17 cellular contexts compared by ENCODE assay signal in genomic region chr2:131113566-131114227, GRCh38. TPM values are rescaled to one million over a fixed set of nuclear protein-coding genes. Genes with fewer than 3 reads are reported as not detected.
A peak's percentile ranks its signal among the peaks of the same experiment; 100 is the strongest.
DNase-seq lines count a peak whose midpoint lies in the region; ATAC-seq and TF ChIP-seq lines count a peak whose summit lies in the region.
"Had no signal": no experiment of that assay in that cellular context is flagged by ENCODE, and none has a peak within 500 bp of the region (broad histone marks: within the 10 kb centered on the region; RNA-seq: fewer than 3 reads in every experiment).

No MANE protein-coding gene starts in this region.

- H3K27me3 ChIP-seq in naive thymus-derived CD4-positive, alpha-beta T cell (ENCODE audit: control insufficient read depth in 2 of 2, insufficient read depth in 2 of 2, low read length in 2 of 2), result no peaks in the 10 kb centered on the region
- no peaks in the 10 kb centered on the region for H3K27me3 ChIP-seq in aorta (ENCODE audit: control insufficient read depth in 1 of 2, insufficient read depth in 2 of 2, low read length in 1 of 2)

- peaks cover 36% of the 10 kb centered on the region for H3K4me1 Mint-ChIP-seq in activated CD8-positive, alpha-beta memory T cell treated with anti-CD3 and anti-CD28 coated beads, Interleukin-2, amount 10 ng/mL, durations not matched to agents 7 days and 5 days
- H3K4me1 Mint-ChIP-seq in WTC11, result peaks cover 48% of the 10 kb centered on the region
- H3K4me1 Mint-ChIP-seq in naive thymus-derived CD4-positive, alpha-beta T cell, result peaks cover 50 to 90% (median 80%) of the 10 kb centered on the region in 7 donors
- H3K4me1 Mint-ChIP-seq in activated T-cell treated with anti-CD3 and anti-CD28 coated beads, Interleukin-2, amount 50 U/mL, for 4 hours (ENCODE audit: low read depth), result peaks cover 69% of the 10 kb centered on the region

- peak; percentile 20 for DNase-seq in activated CD8-positive, alpha-beta memory T cell treated with anti-CD3 and anti-CD28 coated beads, Interleukin-2, amount 50 U/mL, for 48 hours
- DNase-seq in activated CD8-positive, alpha-beta memory T cell treated with anti-CD3 and anti-CD28 coated beads, Interleukin-2, amount 10 ng/mL, durations not matched to agents 7 days and 5 days, result no peak
- no peak for DNase-seq in WTC11 (ENCODE audit: low spot score)
- DNase-seq in naive thymus-derived CD4-positive, alpha-beta T cell, result no peak
- no peak for DNase-seq in aorta
- no peak for DNase-seq in activated T-cell treated with anti-CD3 and anti-CD28 coated beads, Interleukin-2, amount 50 U/mL, for 4 hours
- no peak for DNase-seq in H4 (ENCODE audit: low spot score)
- DNase-seq: AML-193; CD4-positive, alpha-beta memory T cell; GOT3; HFFc6; Karpas-422; NCI-H1105 treated with DMSO at 0.1 percent for 48 hours; NCI-H1930; NCI-H2171; NCI-H82 had no signal

- peaks cover 0 to 6% (median 0%) of the 10 kb centered on the region in 3 experiments for H3K36me3 ChIP-seq in naive thymus-derived CD4-positive, alpha-beta T cell (ENCODE audit: control insufficient read depth in 2 of 3, insufficient read depth in 3 of 3, low read length in 3 of 3)
- H3K36me3 ChIP-seq in aorta (ENCODE audit: control insufficient read depth in 1 of 2, insufficient read depth in 2 of 2, low read length in 1 of 2), result no peaks in the 10 kb centered on the region

- no peak for ATAC-seq in activated CD8-positive, alpha-beta memory T cell treated with anti-CD3 and anti-CD28 coated beads, Interleukin-2, amount 10 ng/mL, durations not matched to agents 7 days and 5 days
- ATAC-seq in WTC11, result no peak
- no peak for ATAC-seq in naive thymus-derived CD4-positive, alpha-beta T cell
- ATAC-seq in aorta (ENCODE audit: low FRiP score), result peak; percentile 15
- no peak for ATAC-seq in activated T-cell treated with anti-CD3 and anti-CD28 coated beads, Interleukin-2, amount 50 U/mL, for 4 hours
- no peak for ATAC-seq in HG02623 (IDR thresholded peaks at IDR 0.05; ENCODE audit: unreplicated experiment)

- CTCF ChIA-PET in activated CD8-positive, alpha-beta memory T cell treated with anti-CD3 and anti-CD28 coated beads, Interleukin-2, amount 10 ng/mL, durations not matched to agents 7 days and 5 days (lab: Charles Lee), result interaction anchor here (1.0 kb wide), 1 partner anchor 21 kb away, joined by 3 read pairs; no protein-coding TSS in a partner anchor
- CTCF ChIA-PET in WTC11 (lab: Charles Lee), result no interaction called here
- CTCF ChIA-PET in naive thymus-derived CD4-positive, alpha-beta T cell (lab: Charles Lee), result no interaction called here

- H3K27ac Mint-ChIP-seq in activated CD8-positive, alpha-beta memory T cell treated with anti-CD3 and anti-CD28 coated beads, Interleukin-2, amount 10 ng/mL, durations not matched to agents 7 days and 5 days, result no peak overlapping the region
- H3K27ac Mint-ChIP-seq in WTC11, result peak overlapping the region; percentile 64
- H3K27ac Mint-ChIP-seq in naive thymus-derived CD4-positive, alpha-beta T cell, result peak overlapping the region in 5 of 9 donors; percentile 12 to 52 (median 38)

- no peak overlapping the region for H3K27ac ChIP-seq in naive thymus-derived CD4-positive, alpha-beta T cell (ENCODE audit: low read depth, low read length)
- no peak overlapping the region for H3K27ac ChIP-seq in aorta (ENCODE audit: low read depth in 1 of 2, low read length in 2 of 2)

- peaks cover 3 to 18% of the 10 kb centered on the region in 2 donors for H3K4me1 ChIP-seq in naive thymus-derived CD4-positive, alpha-beta T cell (ENCODE audit: control insufficient read depth in 2 of 2, insufficient read depth in 2 of 2, low read length in 2 of 2)
- H3K4me1 ChIP-seq in aorta (ENCODE audit: control insufficient read depth in 1 of 2, insufficient read depth in 2 of 2, low read length in 2 of 2), result no peaks in the 10 kb centered on the region

- no peak overlapping the region for H3K4me3 ChIP-seq in naive thymus-derived CD4-positive, alpha-beta T cell (ENCODE audit: low read length)
- no peak overlapping the region for H3K4me3 ChIP-seq in aorta (ENCODE audit: low read length in 2 of 2)

- 86 to 87% methylated on average over 7 of the region's 7 CpGs for WGBS in aorta, 2 donors

- H3K36me3 Mint-ChIP-seq in activated CD8-positive, alpha-beta memory T cell treated with anti-CD3 and anti-CD28 coated beads, Interleukin-2, amount 10 ng/mL, durations not matched to agents 7 days and 5 days, result peaks cover 58% of the 10 kb centered on the region
- H3K36me3 Mint-ChIP-seq in WTC11, result peaks cover 24% of the 10 kb centered on the region
- peaks cover 4 to 57% (median 40%) of the 10 kb centered on the region in 5 donors for H3K36me3 Mint-ChIP-seq in naive thymus-derived CD4-positive, alpha-beta T cell
- H3K36me3 Mint-ChIP-seq in activated T-cell treated with anti-CD3 and anti-CD28 coated beads, Interleukin-2, amount 50 U/mL, for 4 hours (ENCODE audit: insufficient read depth), result peaks cover 39% of the 10 kb centered on the region

- peaks cover 7% of the 10 kb centered on the region for H3K9me3 Mint-ChIP-seq in activated CD8-positive, alpha-beta memory T cell treated with anti-CD3 and anti-CD28 coated beads, Interleukin-2, amount 10 ng/mL, durations not matched to agents 7 days and 5 days (ENCODE audit: low read depth)
- H3K9me3 Mint-ChIP-seq in WTC11, result peaks cover 7% of the 10 kb centered on the region
- peaks cover 0 to 8% (median 0%) of the 10 kb centered on the region in 11 donors for H3K9me3 Mint-ChIP-seq in naive thymus-derived CD4-positive, alpha-beta T cell
- peaks cover 6% of the 10 kb centered on the region for H3K9me3 Mint-ChIP-seq in activated T-cell treated with anti-CD3 and anti-CD28 coated beads, Interleukin-2, amount 50 U/mL, for 4 hours
- H3K9me3 Mint-ChIP-seq: CD4-positive, alpha-beta memory T cell; HFFc6 had no signal

- POLR2A ChIA-PET in WTC11 (lab: Charles Lee), result no interaction called here
- POLR2A ChIA-PET in naive thymus-derived CD4-positive, alpha-beta T cell (lab: Charles Lee), result interaction anchor here (1.4 kb wide), 1 partner anchor 9 kb away, joined by 7 read pairs; the partner anchor contains the start of gene PLEKHB2

- H3K4me3 Mint-ChIP-seq in activated CD8-positive, alpha-beta memory T cell treated with anti-CD3 and anti-CD28 coated beads, Interleukin-2, amount 10 ng/mL, durations not matched to agents 7 days and 5 days, result no peak overlapping the region
- H3K4me3 Mint-ChIP-seq in WTC11, result no peak overlapping the region
- peak overlapping the region in 4 of 10 donors; percentile 13 to 35 (median 30) for H3K4me3 Mint-ChIP-seq in naive thymus-derived CD4-positive, alpha-beta T cell
- no peak overlapping the region for H3K4me3 Mint-ChIP-seq in activated T-cell treated with anti-CD3 and anti-CD28 coated beads, Interleukin-2, amount 50 U/mL, for 4 hours
- H3K4me3 Mint-ChIP-seq: HFFc6 had no signal

- H3K9me3 ChIP-seq in naive thymus-derived CD4-positive, alpha-beta T cell (ENCODE audit: control insufficient read depth in 2 of 3, low read length in 3 of 3), result no peaks in the 10 kb centered on the region
- H3K9me3 ChIP-seq in aorta (ENCODE audit: control insufficient read depth, low read length), result no peaks in the 10 kb centered on the region

- H3K27me3 Mint-ChIP-seq in activated CD8-positive, alpha-beta memory T cell treated with anti-CD3 and anti-CD28 coated beads, Interleukin-2, amount 10 ng/mL, durations not matched to agents 7 days and 5 days, result no peaks in the 10 kb centered on the region
- H3K27me3 Mint-ChIP-seq in WTC11 (ENCODE audit: low read depth), result no peaks in the 10 kb centered on the region
- no peaks in the 10 kb centered on the region for H3K27me3 Mint-ChIP-seq in naive thymus-derived CD4-positive, alpha-beta T cell
- no peaks in the 10 kb centered on the region for H3K27me3 Mint-ChIP-seq in activated T-cell treated with anti-CD3 and anti-CD28 coated beads, Interleukin-2, amount 50 U/mL, for 4 hours (ENCODE audit: low read depth)
- H3K27me3 Mint-ChIP-seq: CD4-positive, alpha-beta memory T cell had no signal

- no peak for TF ChIP-seq CTCF in WTC11 (IDR thresholded peaks at IDR 0.05)

- intact Hi-C loops in naive thymus-derived CD4-positive, alpha-beta T cell (cut with micrococcal nuclease), result no loop called here
- intact Hi-C loops in aorta (cut with DNase I), result no loop called here

TF ChIP-seq in WTC11, 78 proteins besides CTCF, POLR2A, EP300 and RAD21 (continues in another document):
- no peak for TF ChIP-seq GTF2I (CRISPR knock-in tag; conservative IDR thresholded peaks at IDR 0.05)
- TF ChIP-seq ETV6 (CRISPR knock-in tag; IDR thresholded peaks at IDR 0.05), result no peak
- no peak for TF ChIP-seq NR1H2 (CRISPR knock-in tag; IDR thresholded peaks at IDR 0.05)
- TF ChIP-seq FOXK1 (CRISPR knock-in tag; IDR thresholded peaks at IDR 0.05), result no peak
- TF ChIP-seq MAX (CRISPR knock-in tag; IDR thresholded peaks at IDR 0.05), result no peak
- no peak for TF ChIP-seq KAT7 (CRISPR knock-in tag; IDR thresholded peaks at IDR 0.05; ENCODE audit: borderline replicate concordance)
- TF ChIP-seq ZNF121 (CRISPR knock-in tag; IDR thresholded peaks at IDR 0.05), result no peak
- TF ChIP-seq MYBL2 (CRISPR knock-in tag; IDR thresholded peaks at IDR 0.05), result no peak

RNA-seq across cellular contexts. Expression of gene PLEKHB2, which starts 8.6 kb away (rescaled TPM):
- 10 to 100 TPM; 58.5 to 64.3 TPM for total RNA-seq in activated CD8-positive, alpha-beta memory T cell treated with anti-CD3 and anti-CD28 coated beads, Interleukin-2, amount 10 ng/mL, durations not matched to agents 7 days and 5 days
- total RNA-seq in WTC11 (2021), result 62.1 to 65.6 TPM (median 63.1 TPM) in 3 replicates
- total RNA-seq in naive thymus-derived CD4-positive, alpha-beta T cell, result 10 to 100 TPM; 43.1 to 92.3 (median 55.8) TPM
- 10 to 100 TPM; 64.4 to 66.6 TPM for polyA plus RNA-seq in naive thymus-derived CD4-positive, alpha-beta T cell
- 10 to 100 TPM; 23.8 to 41.3 TPM for total RNA-seq in aorta
- polyA plus RNA-seq in aorta, result 10 to 100 TPM; 17.4 to 31.3 TPM
- total RNA-seq in activated T-cell treated with anti-CD3 and anti-CD28 coated beads, Interleukin-2, amount 50 U/mL, for 4 hours, result 10 to 100 TPM; 55.6 to 61.1 (median 57.7) TPM
- 122 and 125 TPM in 2 replicates for total RNA-seq in H4 (2014; rRNA removed; shearing (Covaris generic))

RNA-seq across cellular contexts. Expression of gene FAM168B, which starts 20.4 kb away (rescaled TPM):
- 10 to 100 TPM; 40.6 to 65.5 TPM for total RNA-seq in activated CD8-positive, alpha-beta memory T cell treated with anti-CD3 and anti-CD28 coated beads, Interleukin-2, amount 10 ng/mL, durations not matched to agents 7 days and 5 days
- total RNA-seq in WTC11 (2021) (63.9 to 74.9 TPM (median 68.7 TPM) in 3 replicates), aorta (10 to 100 TPM; 80.3 to 86.7 TPM)
- total RNA-seq in naive thymus-derived CD4-positive, alpha-beta T cell, result 10 to 100 TPM; 50.5 to 82.9 (median 66.7) TPM
- polyA plus RNA-seq in naive thymus-derived CD4-positive, alpha-beta T cell, result 10 to 100 TPM; 36.3 to 41.3 TPM
- 10 to 100 TPM; 31.3 to 35.8 TPM for polyA plus RNA-seq in aorta
- 100 to 1,000 TPM; 101 to 111 (median 107) TPM for total RNA-seq in activated T-cell treated with anti-CD3 and anti-CD28 coated beads, Interleukin-2, amount 50 U/mL, for 4 hours
- 56.1 and 61.7 TPM in 2 replicates for total RNA-seq in H4 (2014; rRNA removed; shearing (Covaris generic))
